In genomic region chr9:134014946-134015345, GRCh38 we compare ENCODE assay signal across 24 cellular contexts.
"Had no signal": no experiment of that assay in that cellular context is flagged by ENCODE, and none has a peak within 500 bp of the region (broad histone marks: within the 10 kb centered on the region; RNA-seq: fewer than 3 reads in every experiment).

No MANE protein-coding gene starts in this region.

- H3K9me3 Mint-ChIP-seq: natural killer cell had no signal

- H3K4me3 ChIP-seq: esophagus squamous epithelium, hepatocyte, neural progenitor cell, spleen, upper lobe of left lung had no signal

- H3K4me3 Mint-ChIP-seq: activated CD4-positive, alpha-beta memory T cell treated with anti-CD3 and anti-CD28 coated beads for 36 hours; activated CD4-positive, alpha-beta T cell treated with anti-CD3 and anti-CD28 coated beads, Interleukin-2, amount 10 ng/mL, durations not matched to agents 24 days and 14 days; natural killer cell; neural progenitor cell; T-helper 17 cell had no signal

- H3K27me3 Mint-ChIP-seq: activated CD4-positive, alpha-beta memory T cell treated with anti-CD3 and anti-CD28 coated beads for 36 hours; activated CD4-positive, alpha-beta T cell treated with anti-CD3 and anti-CD28 coated beads, Interleukin-2, amount 10 ng/mL, durations not matched to agents 24 days and 14 days; T-helper 17 cell had no signal

- H3K4me2 ChIP-seq: hepatocyte, neural progenitor cell had no signal

- H3K4me1 ChIP-seq: esophagus squamous epithelium, neural progenitor cell, parathyroid adenoma, spleen had no signal

- H2AFZ ChIP-seq: hepatocyte, neural progenitor cell, parathyroid adenoma had no signal

- H3K36me3 ChIP-seq: esophagus squamous epithelium, neural progenitor cell, spleen, upper lobe of left lung had no signal

- H3K27me3 ChIP-seq: esophagus squamous epithelium, hepatocyte, neural progenitor cell, spleen, upper lobe of left lung had no signal

- DNase-seq: activated CD4-positive, alpha-beta memory T cell treated with anti-CD3 and anti-CD28 coated beads for 36 hours; activated CD4-positive, alpha-beta T cell treated with anti-CD3 and anti-CD28 coated beads, Interleukin-2, amount 10 ng/mL, durations not matched to agents 24 days and 14 days; activated CD4-positive, CD25-positive, alpha-beta regulatory T cell treated with anti-CD3 and anti-CD28 coated beads, Interleukin-2, amount 50 U/mL, for 72 hours; activated CD8-positive, alpha-beta memory T cell treated with anti-CD3 and anti-CD28 coated beads, Interleukin-2, amount 50 U/mL, for 4 hours; activated gamma-delta T cell treated with Interleukin-2 at 50 U/mL for 16 hours; activated naive CD4-positive, alpha-beta T cell treated with anti-CD3 and anti-CD28 coated beads, Interleukin-2, amount 50 U/mL, for 16 hours; activated T-cell treated with anti-CD3 and anti-CD28 coated beads, Interleukin-2, amount 50 U/mL, for 1 hour; amniotic stem cell; central memory CD4-positive, alpha-beta T cell; esophagus squamous epithelium; islet precursor cell; left colon; natural killer cell; occipital lobe; right cardiac atrium; stimulated activated naive CD4-positive, alpha-beta T cell treated with Interleukin-2 at 50 U/mL for 16 hours; SW 1271; T-helper 17 cell; T1000; upper lobe of left lung had no signal

- H3K36me3 Mint-ChIP-seq: activated CD4-positive, alpha-beta memory T cell treated with anti-CD3 and anti-CD28 coated beads for 36 hours; natural killer cell had no signal

- H3K4me1 Mint-ChIP-seq: activated CD4-positive, alpha-beta T cell treated with anti-CD3 and anti-CD28 coated beads, Interleukin-2, amount 10 ng/mL, durations not matched to agents 24 days and 14 days; natural killer cell; neural progenitor cell; T-helper 17 cell had no signal

- H3K9me3 ChIP-seq: esophagus squamous epithelium had no signal

- H3K27ac Mint-ChIP-seq: activated CD4-positive, alpha-beta memory T cell treated with anti-CD3 and anti-CD28 coated beads for 36 hours; activated CD4-positive, alpha-beta T cell treated with anti-CD3 and anti-CD28 coated beads, Interleukin-2, amount 10 ng/mL, durations not matched to agents 24 days and 14 days; natural killer cell; neural progenitor cell; T-helper 17 cell had no signal

- ATAC-seq: left colon, natural killer cell, right cardiac atrium, T-helper 17 cell had no signal

- H3K79me2 ChIP-seq: hepatocyte, parathyroid adenoma had no signal

- H3K27ac ChIP-seq: esophagus squamous epithelium, hepatocyte, neural progenitor cell, parathyroid adenoma, spleen, upper lobe of left lung had no signal
